ENCODE assay signal across 1 cellular context in the genomic region with DNA sequence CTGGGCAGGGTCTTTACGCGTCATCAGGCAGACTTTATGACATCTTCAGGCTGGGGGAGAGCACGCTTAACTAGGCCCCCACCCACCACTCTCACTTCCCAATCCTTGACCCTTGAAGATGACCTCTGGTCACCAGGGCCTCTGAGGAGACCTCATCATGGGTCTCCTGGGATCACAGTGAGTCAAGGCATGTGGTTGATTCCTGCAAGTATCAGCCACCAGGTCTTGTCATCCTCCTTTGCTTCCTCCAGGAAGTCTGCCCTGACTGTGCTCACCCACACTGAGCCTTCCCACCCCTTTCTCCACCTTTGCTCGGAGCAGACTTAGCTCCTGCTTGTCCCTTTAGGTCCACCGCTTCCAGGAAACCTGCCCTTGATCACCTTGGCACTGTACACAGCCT.
TF ChIP-seq lines count a peak whose summit lies in the region.

No MANE protein-coding gene starts in this region.

TF ChIP-seq in H1, 55 proteins besides CTCF, POLR2A, EP300 and RAD21:
- TF ChIP-seq, protein P1, sequence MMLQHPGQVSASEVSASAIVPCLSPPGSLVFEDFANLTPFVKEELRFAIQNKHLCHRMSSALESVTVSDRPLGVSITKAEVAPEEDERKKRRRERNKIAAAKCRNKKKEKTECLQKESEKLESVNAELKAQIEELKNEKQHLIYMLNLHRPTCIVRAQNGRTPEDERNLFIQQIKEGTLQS (IDR thresholded peaks at IDR 0.05; ENCODE audit: insufficient read depth, low read depth, low read length) = no peak
- TF ChIP-seq, protein P2, sequence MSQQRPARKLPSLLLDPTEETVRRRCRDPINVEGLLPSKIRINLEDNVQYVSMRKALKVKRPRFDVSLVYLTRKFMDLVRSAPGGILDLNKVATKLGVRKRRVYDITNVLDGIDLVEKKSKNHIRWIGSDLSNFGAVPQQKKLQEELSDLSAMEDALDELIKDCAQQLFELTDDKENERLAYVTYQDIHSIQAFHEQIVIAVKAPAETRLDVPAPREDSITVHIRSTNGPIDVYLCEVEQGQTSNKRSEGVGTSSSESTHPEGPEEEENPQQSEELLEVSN (IDR thresholded peaks at IDR 0.05) = no peak
- no peak for TF ChIP-seq RBBP5 (IDR thresholded peaks at IDR 0.05; ENCODE audit: borderline replicate concordance, low read depth, low read length)
- no peak for TF ChIP-seq BRCA1 (IDR thresholded peaks at IDR 0.05; ENCODE audit: low read depth, low read length)
- TF ChIP-seq CBX8 (IDR thresholded peaks at IDR 0.05; ENCODE audit: borderline replicate concordance, low read depth, low read length) = no peak
- no peak for TF ChIP-seq SP4 (IDR thresholded peaks at IDR 0.05; ENCODE audit: low read length)
- TF ChIP-seq BACH1 (IDR thresholded peaks at IDR 0.05; ENCODE audit: low read length) = no peak
- TF ChIP-seq CREB1 (IDR thresholded peaks at IDR 0.05) = no peak
- TF ChIP-seq CBX5 (IDR thresholded peaks at IDR 0.05; ENCODE audit: low read depth, low read length) = no peak
- no peak for TF ChIP-seq CEBPB (IDR thresholded peaks at IDR 0.05; ENCODE audit: low read depth, low read length)
- no peak for TF ChIP-seq TEAD4 (IDR thresholded peaks at IDR 0.05; ENCODE audit: low read depth, low read length)
- TF ChIP-seq RXRA (IDR thresholded peaks at IDR 0.05; ENCODE audit: insufficient read depth, low read depth, low read length) = no peak
- TF ChIP-seq GTF2F1 (IDR thresholded peaks at IDR 0.05; ENCODE audit: borderline replicate concordance, low read depth, low read length) = no peak
- TF ChIP-seq KDM1A (IDR thresholded peaks at IDR 0.05; ENCODE audit: borderline replicate concordance, low read length) = no peak
- TF ChIP-seq MAFK (IDR thresholded peaks at IDR 0.05; ENCODE audit: low read depth, low read length) = no peak
- TF ChIP-seq SIX5 (IDR thresholded peaks at IDR 0.05; ENCODE audit: low read depth, low read length) = no peak
- TF ChIP-seq ASH2L (IDR thresholded peaks at IDR 0.05; ENCODE audit: low read length) = no peak
